ENCODE assay signal across 1 cellular context in genomic region chr15:45611305-45611704, GRCh38.
TF ChIP-seq lines count a peak whose summit lies in the region.

No MANE protein-coding gene starts in this region.

TF ChIP-seq in SK-N-SH treated with all-trans-retinoic acid at 6 μM for 48 hours, 23 proteins besides CTCF, POLR2A, EP300 and RAD21 (continued from another document):
- TF ChIP-seq TSHZ2 (CRISPR knock-in tag; IDR thresholded peaks at IDR 0.05) (no peak), TCF4 (CRISPR knock-in tag; IDR thresholded peaks at IDR 0.05; ENCODE audit: borderline replicate concordance) (no peak), ZFP3 (CRISPR knock-in tag; IDR thresholded peaks at IDR 0.05) (no peak), ZNF8 (CRISPR knock-in tag; IDR thresholded peaks at IDR 0.05) (no peak), ISL1 (CRISPR knock-in tag; IDR thresholded peaks at IDR 0.05) (no peak), CSDC2 (CRISPR knock-in tag; IDR thresholded peaks at IDR 0.05) (no peak), ZC3H10 (CRISPR knock-in tag; IDR thresholded peaks at IDR 0.05) (no peak), SNAI2 (CRISPR knock-in tag; IDR thresholded peaks at IDR 0.05) (no peak), ZNF565 (CRISPR knock-in tag; conservative IDR thresholded peaks at IDR 0.05; ENCODE audit: low read depth) (no peak), GLIS3 (CRISPR knock-in tag; IDR thresholded peaks at IDR 0.05) (no peak), PPARA (CRISPR knock-in tag; IDR thresholded peaks at IDR 0.05; ENCODE audit: borderline replicate concordance) (no peak)
